Comparison of ENCODE assay signal across 8 cellular contexts in genomic region chr3:189967254-189967865, GRCh38.
DNase-seq lines count a peak whose midpoint lies in the region; ATAC-seq, FAIRE-seq and TF ChIP-seq lines count a peak whose summit lies in the region.

No MANE protein-coding gene starts in this region.

- intact Hi-C loops in pancreas (cut with DNase I), result loop anchor here in 2 of 3 donors (10.0 kb wide), 1 partner anchor 227 kb away; no protein-coding TSS in a partner anchor

- WGBS in SK-N-SH (ENCODE audit: low lambda C conversion rate), result 10% methylated on average over 5 of the region's 5 CpGs
- WGBS in pancreas, 2 donors, result 20 to 21% methylated on average over 5 of the region's 5 CpGs

- H3K27me3 ChIP-seq in SK-N-SH (ENCODE audit: insufficient read depth), result peaks cover 5% of the 10 kb centered on the region; the same call in 1 of the 2 replicates
- no peaks in the 10 kb centered on the region for H3K27me3 ChIP-seq in pancreas

- no peaks in the 10 kb centered on the region for H3K9me3 ChIP-seq in SK-N-SH
- no peaks in the 10 kb centered on the region for H3K9me3 ChIP-seq in pancreas

- ATAC-seq in pancreas, result peak in 3 of 4 donors; percentile 74 to 79 (median 77)

- H2AFZ ChIP-seq in SK-N-SH (ENCODE audit: low read depth), result no peak overlapping the region

- no peaks in the 10 kb centered on the region for H3K79me2 ChIP-seq in SK-N-SH (ENCODE audit: insufficient read depth)

- no peaks in the 10 kb centered on the region for H4K20me1 ChIP-seq in SK-N-SH (ENCODE audit: insufficient read depth)

- H3K27ac ChIP-seq in SK-N-SH (ENCODE audit: low read depth in 2 of 2, low read length in 1 of 2) (no peak overlapping the region), pancreas (no peak overlapping the region)

- no peak overlapping the region for H3K9ac ChIP-seq in SK-N-SH

- CTCF ChIA-PET in SK-N-SH (lab: Yijun Ruan, JAX), result interaction anchor here (0.6 to 2.8 kb wide), 34 partner anchors 8 to 457 kb away, joined by 3 to 35 read pairs (median 4); partner anchors contain the start of genes CLDN1 and P3H2

- DNase-seq in stimulated activated CD4-positive, alpha-beta T cell treated with anti-CD3 and anti-CD28 coated beads, Interleukin-4, amount 100 ng/mL, for 24 hours, result peak; percentile 40
- DNase-seq in stimulated activated CD4-positive, alpha-beta T cell treated with anti-CD3 and anti-CD28 coated beads, Interleukin-2, amount 100 ng/mL, for 24 hours, result no peak
- DNase-seq in H4 (ENCODE audit: low spot score) (peak; percentile 57), LoVo (ENCODE audit: low spot score) (peak; percentile 69), SK-N-SH (peak; percentile 48), fibroblast of gingiva (ENCODE audit: low read depth) (peak; percentile 30), pancreas (peak in 1 of 6 donors; percentile 19)
- no peak for DNase-seq in activated CD4-positive, CD25-positive, alpha-beta regulatory T cell (lab: John Stamatoyannopoulos, UW)

- TF ChIP-seq CTCF in SK-N-SH (IDR thresholded peaks at IDR 0.05) (peak; percentile 89), pancreas (IDR thresholded peaks at IDR 0.05) (peak; percentile 48 to 68 (median 58))

- H3F3A ChIP-seq in SK-N-SH (replicated peaks; ENCODE audit: insufficient read depth), result no peaks in the 10 kb centered on the region

- H3K36me3 ChIP-seq in SK-N-SH (replicated peaks in 1 of 2; ENCODE audit: control insufficient read depth in 1 of 2, insufficient read depth in 2 of 2, low read length in 1 of 2) (no peaks in the 10 kb centered on the region), pancreas (no peaks in the 10 kb centered on the region)

- H3K9me2 ChIP-seq in SK-N-SH, result no peaks in the 10 kb centered on the region

- TF ChIP-seq RAD21 in SK-N-SH (IDR thresholded peaks at IDR 0.05; ENCODE audit: low read length), result peak; percentile 81

- H3K4me1 ChIP-seq in SK-N-SH (ENCODE audit: control insufficient read depth in 1 of 2, insufficient read depth in 2 of 2, low read depth in 1 of 2, low read length in 1 of 2) (no peaks in the 10 kb centered on the region), pancreas (no peaks in the 10 kb centered on the region)

- no peak overlapping the region; a peak in 1 of 4 replicates for H3K4me3 ChIP-seq in SK-N-SH (ENCODE audit: low read depth in 2 of 2, low read length in 1 of 2)
- H3K4me3 ChIP-seq in pancreas, result no peak overlapping the region

- TF ChIP-seq EP300 in SK-N-SH (IDR thresholded peaks at IDR 0.05; ENCODE audit: borderline replicate concordance in 1 of 2, low read depth in 1 of 2, low read length in 1 of 2), result no peak

- H3K4me2 ChIP-seq in SK-N-SH, result no peak overlapping the region

- POLR2A ChIA-PET in SK-N-SH (lab: Yijun Ruan, JAX), result no interaction called here

- peak; percentile 69 for FAIRE-seq in pancreas (lab: Jason Lieb, UNC)

TF ChIP-seq in SK-N-SH, 30 proteins besides CTCF, POLR2A, EP300 and RAD21:
- TF ChIP-seq TEAD4 (IDR thresholded peaks at IDR 0.05; ENCODE audit: borderline replicate concordance, insufficient read depth), result no peak
- TF ChIP-seq SMC3 (IDR thresholded peaks at IDR 0.05; ENCODE audit: low read depth, low read length), result peak; percentile 77

Comparison
In these comparisons a context has a peak if more than half of its experiments do, and no peak if none do; other contexts are left out.
1. DNase-seq: peak in stimulated activated CD4-positive, alpha-beta T cell treated with anti-CD3 and anti-CD28 coated beads, Interleukin-4, amount 100 ng/mL, for 24 hours (single experiment), H4 (single experiment), LoVo (single experiment), SK-N-SH (single experiment) and fibroblast of gingiva (single experiment); none in stimulated activated CD4-positive, alpha-beta T cell treated with anti-CD3 and anti-CD28 coated beads, Interleukin-2, amount 100 ng/mL, for 24 hours (0 of 2) and activated CD4-positive, CD25-positive, alpha-beta regulatory T cell (0 of 4).